In the genomic region with DNA sequence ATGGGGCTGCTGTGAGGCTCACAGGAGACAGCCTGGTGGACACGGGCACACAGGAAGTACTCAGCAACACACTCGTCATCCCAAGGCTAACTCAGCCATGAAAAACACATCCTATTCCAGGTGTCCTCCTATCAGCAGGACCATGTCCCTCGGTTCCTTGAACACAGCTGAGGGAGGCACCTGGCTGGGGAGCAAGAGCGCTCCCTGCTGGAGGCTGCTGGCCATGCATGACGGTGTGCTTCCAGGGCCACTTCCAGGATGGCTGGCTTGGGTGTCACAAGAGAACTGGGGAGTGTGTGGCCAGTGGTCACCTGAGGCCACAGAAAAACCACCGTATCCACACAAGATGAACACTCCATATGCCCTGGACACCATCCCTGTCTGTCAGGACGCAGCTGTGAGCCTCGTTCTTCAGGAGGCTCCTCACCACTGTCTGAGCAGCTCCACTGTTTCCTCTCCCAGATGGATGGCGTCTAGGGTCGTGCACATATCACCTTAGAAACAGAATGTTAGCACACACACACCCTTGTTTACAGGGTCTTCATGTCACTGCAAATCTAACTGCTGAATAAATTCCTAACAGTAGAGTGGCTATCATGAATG, we compare ENCODE assay signal across 8 cellular contexts. TPM values are rescaled to one million over a fixed set of nuclear protein-coding genes. Genes with fewer than 3 reads are reported as not detected.
DNase-seq lines count a peak whose midpoint lies in the region; ATAC-seq and TF ChIP-seq lines count a peak whose summit lies in the region.

No MANE protein-coding gene starts in this region.

- no peaks in the 10 kb centered on the region for H3K4me1 ChIP-seq in mucosa of descending colon (ENCODE audit: low read depth)

- H3K27ac Mint-ChIP-seq in CD4-positive, alpha-beta T cell = no peak overlapping the region

- H3K4me3 Mint-ChIP-seq in CD4-positive, alpha-beta T cell = no peak overlapping the region

- peaks cover 32% of the 10 kb centered on the region for H3K36me3 ChIP-seq in H7 (replicated peaks; ENCODE audit: control insufficient read depth, insufficient read depth, low read length)
- no peaks in the 10 kb centered on the region for H3K36me3 ChIP-seq in mucosa of descending colon (ENCODE audit: low read depth)

- H3K27me3 ChIP-seq in CD4-positive, alpha-beta T cell (ENCODE audit: control insufficient read depth, insufficient read depth, low read length) = no peaks in the 10 kb centered on the region
- H3K27me3 ChIP-seq in H7 (ENCODE audit: control insufficient read depth, insufficient read depth, low read length) = no peaks in the 10 kb centered on the region

- no peaks in the 10 kb centered on the region for H3K27me3 Mint-ChIP-seq in CD4-positive, alpha-beta T cell

- H3K4me3 ChIP-seq in H7 (ENCODE audit: insufficient read depth, low read depth, low read length) = no peak overlapping the region
- no peak overlapping the region for H3K4me3 ChIP-seq in mucosa of descending colon

- TF ChIP-seq CTCF in CD4-positive, alpha-beta T cell (IDR thresholded peaks at IDR 0.05) = peak; percentile 93
- TF ChIP-seq CTCF in mucosa of descending colon (IDR thresholded peaks at IDR 0.05) = peak; percentile 88

- intact Hi-C loops in CD4-positive, alpha-beta T cell (cut with DNase I, micrococcal nuclease) = loop anchor here (1.0 to 5.0 kb wide), 6 partner anchors 21 to 181 kb away; a partner anchor contains a TSS
- intact Hi-C loops in mucosa of descending colon (cut with DNase I, micrococcal nuclease) = loop anchor here in 1 of 2 donors (5.0 kb wide), 1 partner anchor 121 kb away; no protein-coding TSS in a partner anchor

- no peaks in the 10 kb centered on the region for H3K9me3 Mint-ChIP-seq in CD4-positive, alpha-beta T cell

- DNase-seq in CD4-positive, alpha-beta T cell = peak; percentile 62 to 81 (median 70)
- DNase-seq in H7 = peak; percentile 93
- DNase-seq in NOMO-1 treated with DMSO at 0.1 percent for 48 hours (lab: John Stamatoyannopoulos, UW; ENCODE audit: unreplicated experiment) = peak; percentile 38
- DNase-seq in activated T-cell treated with anti-CD3 and anti-CD28 coated beads for 24 hours (ENCODE audit: low read depth) = peak; percentile 62
- DNase-seq in epithelial cell of prostate (ENCODE audit: low read depth, low spot score) = no peak
- peak; percentile 78 to 87 (median 86) for DNase-seq in mucosa of descending colon
- DNase-seq in stimulated activated CD8-positive, alpha-beta memory T cell treated with anti-CD3 and anti-CD28 coated beads, Interleukin-2, amount 100 ng/mL, for 48 hours (ENCODE audit: low read depth in 2 of 2) = peak; percentile 52 to 61

- H3K9me3 ChIP-seq in CD4-positive, alpha-beta T cell (ENCODE audit: control insufficient read depth, low read length) = no peaks in the 10 kb centered on the region
- H3K9me3 ChIP-seq in mucosa of descending colon = no peaks in the 10 kb centered on the region

- H3K27ac ChIP-seq in CD4-positive, alpha-beta T cell (ENCODE audit: low read depth, low read length) = no peak overlapping the region
- peak overlapping the region; percentile 46 for H3K27ac ChIP-seq in epithelial cell of prostate

- no peaks in the 10 kb centered on the region for H3K4me1 Mint-ChIP-seq in CD4-positive, alpha-beta T cell (ENCODE audit: low read depth)

- POLR2A ChIA-PET in CD4-positive, alpha-beta T cell (lab: Charles Lee) = interaction anchor here (1.0 to 1.5 kb wide), 4 partner anchors 67 to 127 kb away, joined by 3 to 8 read pairs (median 3); a partner anchor contains a TSS

- CTCF ChIA-PET in CD4-positive, alpha-beta T cell (lab: Charles Lee) = interaction anchor here (0.7 to 2.6 kb wide), 18 partner anchors 9 to 181 kb away, joined by 3 to 30 read pairs (median 4); a partner anchor contains a TSS

- H3K36me3 Mint-ChIP-seq in CD4-positive, alpha-beta T cell (ENCODE audit: low read depth) = no peaks in the 10 kb centered on the region

- peak; percentile 98 for ATAC-seq in CD4-positive, alpha-beta T cell (ENCODE audit: poor library complexity)
- ATAC-seq in mucosa of descending colon = peak; percentile 93
- no peak for ATAC-seq in HG03135 (IDR thresholded peaks at IDR 0.05; ENCODE audit: unreplicated experiment)

RNA-seq across cellular contexts. Expression of a gene that starts 31.0 kb away (rescaled TPM):
- under 1 TPM; 0.22 to 0.39 TPM for total RNA-seq in CD4-positive, alpha-beta T cell
- 25.1 and 26.4 TPM in 2 replicates for total RNA-seq in H7 (2014; rRNA removed; shearing (Covaris generic))
- 10 to 100 TPM in 1 of 3 donors, 1 to 10 TPM in 2; 2.9 to 12.1 (median 7.7) TPM for total RNA-seq in mucosa of descending colon
